9 cellular contexts compared by ENCODE assay signal in genomic region chr19:39671739-39672363, GRCh38. TPM values are rescaled to one million over a fixed set of nuclear protein-coding genes. Genes with fewer than 3 reads are reported as not detected.
A peak's percentile ranks its signal among the peaks of the same experiment; 100 is the strongest.
DNase-seq lines count a peak whose midpoint lies in the region; ATAC-seq and TF ChIP-seq lines count a peak whose summit lies in the region.
"Had no signal": no experiment of that assay in that cellular context is flagged by ENCODE, and none has a peak within 500 bp of the region (broad histone marks: within the 10 kb centered on the region; RNA-seq: fewer than 3 reads in every experiment).

No MANE protein-coding gene starts in this region.

- no peak overlapping the region for H3K9ac ChIP-seq in DND-41 (ENCODE audit: low read depth, low read length)

- H3K4me1 ChIP-seq in DND-41 (ENCODE audit: insufficient read depth, low read length), result no peaks in the 10 kb centered on the region

- peaks cover 3% of the 10 kb centered on the region for H3K27me3 ChIP-seq in DND-41 (ENCODE audit: insufficient read depth, low read length, poor library complexity)

- no peak overlapping the region for H3K27ac ChIP-seq in DND-41 (ENCODE audit: low read length)

- no peaks in the 10 kb centered on the region for H3K9me3 ChIP-seq in DND-41 (ENCODE audit: insufficient read depth, low read length, severe bottlenecking)

- no peaks in the 10 kb centered on the region for H4K20me1 ChIP-seq in DND-41 (ENCODE audit: insufficient read depth, low read length)

- H3K36me3 Mint-ChIP-seq in activated naive CD8-positive, alpha-beta T cell treated with anti-CD3 and anti-CD28 coated beads, Interleukin-2, amount 10 ng/mL, durations not matched to agents 7 days and 5 days, result no peaks in the 10 kb centered on the region

- H3K4me3 ChIP-seq in DND-41 (ENCODE audit: low read depth in 1 of 2, low read length in 2 of 2), result no peak overlapping the region
- H3K4me3 ChIP-seq in Jurkat, Clone E6-1 (ENCODE audit: low read length), result no peak overlapping the region

- ATAC-seq in DND-41 (ENCODE audit: insufficient read depth, low read depth), result peak; percentile 59; the same call in 1 of the 3 replicates
- peak; percentile 74 for ATAC-seq in activated naive CD8-positive, alpha-beta T cell treated with anti-CD3 and anti-CD28 coated beads, Interleukin-2, amount 10 ng/mL, durations not matched to agents 7 days and 5 days (ENCODE audit: low read depth)
- no peak for ATAC-seq in GM21786 (IDR thresholded peaks at IDR 0.05; ENCODE audit: unreplicated experiment)
- ATAC-seq in HG02610 (IDR thresholded peaks at IDR 0.05; ENCODE audit: unreplicated experiment), result no peak

- peak; percentile 68 for TF ChIP-seq CTCF in DND-41 (IDR thresholded peaks at IDR 0.05; ENCODE audit: borderline replicate concordance, extremely low read depth, low read length, poor library complexity, severe bottlenecking)

- H3K79me2 ChIP-seq in DND-41 (ENCODE audit: insufficient read depth, low read length), result no peaks in the 10 kb centered on the region

- peaks cover 25% of the 10 kb centered on the region for H3K4me1 Mint-ChIP-seq in activated naive CD8-positive, alpha-beta T cell treated with anti-CD3 and anti-CD28 coated beads, Interleukin-2, amount 10 ng/mL, durations not matched to agents 7 days and 5 days

- no peak overlapping the region for H2AFZ ChIP-seq in DND-41 (ENCODE audit: low read depth, low read length)

- no peak overlapping the region for H3K4me2 ChIP-seq in DND-41 (ENCODE audit: insufficient read depth, low read length)

- no peak overlapping the region for H3K27ac Mint-ChIP-seq in activated naive CD8-positive, alpha-beta T cell treated with anti-CD3 and anti-CD28 coated beads, Interleukin-2, amount 10 ng/mL, durations not matched to agents 7 days and 5 days
- H3K27ac Mint-ChIP-seq: stimulated activated naive CD8-positive, alpha-beta T cell treated with anti-CD3 and anti-CD28 coated beads, Interleukin-15, Interleukin-2, amounts not matched to agents 100 ng/mL and 50 ng/mL, for 24 hours had no signal

- H3K27me3 Mint-ChIP-seq in activated naive CD8-positive, alpha-beta T cell treated with anti-CD3 and anti-CD28 coated beads, Interleukin-2, amount 10 ng/mL, durations not matched to agents 7 days and 5 days, result peaks cover 19% of the 10 kb centered on the region

- peaks cover 2% of the 10 kb centered on the region for H3K9me3 Mint-ChIP-seq in activated naive CD8-positive, alpha-beta T cell treated with anti-CD3 and anti-CD28 coated beads, Interleukin-2, amount 10 ng/mL, durations not matched to agents 7 days and 5 days
- H3K9me3 Mint-ChIP-seq: stimulated activated naive CD8-positive, alpha-beta T cell treated with anti-CD3 and anti-CD28 coated beads, Interleukin-15, Interleukin-2, amounts not matched to agents 100 ng/mL and 50 ng/mL, for 24 hours had no signal

- no peak overlapping the region for H3K4me3 Mint-ChIP-seq in activated naive CD8-positive, alpha-beta T cell treated with anti-CD3 and anti-CD28 coated beads, Interleukin-2, amount 10 ng/mL, durations not matched to agents 7 days and 5 days
- H3K4me3 Mint-ChIP-seq: stimulated activated naive CD8-positive, alpha-beta T cell treated with anti-CD3 and anti-CD28 coated beads, Interleukin-15, Interleukin-2, amounts not matched to agents 100 ng/mL and 50 ng/mL, for 24 hours had no signal

- peak; percentile 23 for DNase-seq in DND-41
- DNase-seq in Jurkat, Clone E6-1 (ENCODE audit: low read depth, low spot score), result peak; percentile 73
- DNase-seq in OCI-M1 (lab: John Stamatoyannopoulos, UW), result peak; percentile 88
- no peak for DNase-seq in activated naive CD8-positive, alpha-beta T cell treated with anti-CD3 and anti-CD28 coated beads, Interleukin-2, amount 10 ng/mL, durations not matched to agents 7 days and 5 days
- DNase-seq in hepatic stellate cell (ENCODE audit: low spot score), result peak; percentile 11
- DNase-seq in stimulated activated CD4-positive, alpha-beta T cell treated with anti-CD3 and anti-CD28 coated beads, Interleukin-2, amount 100 ng/mL, for 24 hours, result peak; percentile 14 to 58

- POLR2A ChIA-PET in activated naive CD8-positive, alpha-beta T cell treated with anti-CD3 and anti-CD28 coated beads, Interleukin-2, amount 10 ng/mL, durations not matched to agents 7 days and 5 days (lab: Charles Lee), result no interaction called here

- no peaks in the 10 kb centered on the region for H3K36me3 ChIP-seq in DND-41 (ENCODE audit: insufficient read depth, low read length)

RNA-seq across cellular contexts. Expression of gene LGALS16, which starts 16.1 kb away (rescaled TPM):
- polyA plus RNA-seq in Jurkat, Clone E6-1 (2012; ENCODE audit: insufficient read depth, insufficient read length), result not detected
- total RNA-seq in activated naive CD8-positive, alpha-beta T cell treated with anti-CD3 and anti-CD28 coated beads, Interleukin-2, amount 10 ng/mL, durations not matched to agents 7 days and 5 days, result not detected

RNA-seq across cellular contexts. Expression of gene LGALS14, which starts 32.4 kb away (rescaled TPM):
- polyA plus RNA-seq in Jurkat, Clone E6-1 (2012; ENCODE audit: insufficient read depth, insufficient read length), result not detected
- total RNA-seq in activated naive CD8-positive, alpha-beta T cell treated with anti-CD3 and anti-CD28 coated beads, Interleukin-2, amount 10 ng/mL, durations not matched to agents 7 days and 5 days, result not detected

Comparison
In these comparisons a context has a peak if more than half of its experiments do, and no peak if none do; other contexts are left out.
1. ATAC-seq: peak in DND-41 (single experiment) and activated naive CD8-positive, alpha-beta T cell treated with anti-CD3 and anti-CD28 coated beads, Interleukin-2, amount 10 ng/mL, durations not matched to agents 7 days and 5 days (single experiment); none in GM21786 (single experiment) and HG02610 (single experiment).